In genomic region chr14:92635031-92635430, GRCh38 we compare ENCODE assay signal across 16 cellular contexts.
A peak's percentile ranks its signal among the peaks of the same experiment; 100 is the strongest.
DNase-seq lines count a peak whose midpoint lies in the region; ATAC-seq and TF ChIP-seq lines count a peak whose summit lies in the region.
"Had no signal": no experiment of that assay in that cellular context is flagged by ENCODE, and none has a peak within 500 bp of the region (broad histone marks: within the 10 kb centered on the region; RNA-seq: fewer than 3 reads in every experiment).

No MANE protein-coding gene starts in this region.

- H3K27me3 ChIP-seq in BLaER1: no peaks in the 10 kb centered on the region
- H3K27me3 ChIP-seq: cardiac muscle cell, uterus had no signal

- H3K9ac ChIP-seq in BLaER1: no peak overlapping the region

- POLR2A ChIA-PET in activated B cell treated with CpG ODN at 0.5 μM for 24 hours (lab: Charles Lee): interaction anchor here (1.2 to 5.1 kb wide), 3 partner anchors 16 to 42 kb away, joined by 3 to 20 read pairs (median 18); no protein-coding TSS in a partner anchor

- H3K9me3 ChIP-seq in BLaER1: no peaks in the 10 kb centered on the region
- H3K9me3 ChIP-seq: uterus had no signal

- H3K4me1 ChIP-seq in BLaER1: peaks cover 34% of the 10 kb centered on the region
- H3K4me1 ChIP-seq: uterus had no signal

- peak overlapping the region; percentile 55 for H3K4me2 ChIP-seq in BLaER1

- DNase-seq in NCI-H2029 treated with DMSO at 0.1 percent for 48 hours (lab: John Stamatoyannopoulos, UW) (peak; percentile 61), activated B cell treated with CpG ODN at 0.5 μM for 24 hours (no peak), caudate nucleus (lab: John Stamatoyannopoulos, UW) (no peak), AML-193 (lab: John Stamatoyannopoulos, UW) (no peak), hippocampal formation (lab: John Stamatoyannopoulos, UW) (no peak)
- no peak for DNase-seq in activated CD4-positive, alpha-beta T cell treated with anti-CD3 and anti-CD28 coated beads for 4 hours
- DNase-seq: activated CD8-positive, alpha-beta memory T cell treated with anti-CD3 and anti-CD28 coated beads for 24 hours; effector CD4-positive, alpha-beta T cell; Kasumi-1; uterus had no signal

- no peaks in the 10 kb centered on the region for H3K36me3 ChIP-seq in BLaER1
- H3K36me3 ChIP-seq: cardiac muscle cell, uterus had no signal

- TF ChIP-seq CTCF in activated B cell treated with CpG ODN at 0.5 μM for 24 hours (IDR thresholded peaks at IDR 0.05): no peak

- no peak overlapping the region for H3K27ac ChIP-seq in BLaER1
- H3K27ac ChIP-seq in caudate nucleus (ENCODE audit: low read depth, low read length): no peak overlapping the region
- H3K27ac ChIP-seq: cardiac muscle cell, uterus, VCaP had no signal

- H3K4me1 Mint-ChIP-seq in activated B cell treated with CpG ODN at 0.5 μM for 24 hours: peaks cover 42% of the 10 kb centered on the region

- ATAC-seq in GM18511 (IDR thresholded peaks at IDR 0.05; ENCODE audit: unreplicated experiment) (peak; percentile 63), activated B cell treated with CpG ODN at 0.5 μM for 24 hours (ENCODE audit: low read depth) (peak; percentile 29)
- ATAC-seq: activated T-helper 17 cell treated with anti-CD3 and anti-CD28 coated beads, Interleukin-2, amount 50 U/mL, for 72 hours had no signal

- intact Hi-C loops in activated B cell treated with CpG ODN at 0.5 μM for 24 hours (cut with micrococcal nuclease): no loop called here

- H3K36me3 Mint-ChIP-seq in activated B cell treated with CpG ODN at 0.5 μM for 24 hours (ENCODE audit: low read depth): peaks cover 6% of the 10 kb centered on the region

- no peak overlapping the region for H3K4me3 ChIP-seq in BLaER1
- H3K4me3 ChIP-seq: cardiac muscle cell, uterus had no signal

- no peaks in the 10 kb centered on the region for H3K27me3 Mint-ChIP-seq in activated B cell treated with CpG ODN at 0.5 μM for 24 hours
- H3K27me3 Mint-ChIP-seq: activated T-helper 17 cell treated with anti-CD3 and anti-CD28 coated beads, Interleukin-2, amount 50 U/mL, for 72 hours had no signal

- H3K27ac Mint-ChIP-seq in activated B cell treated with CpG ODN at 0.5 μM for 24 hours: no peak overlapping the region
- H3K27ac Mint-ChIP-seq: nephron had no signal

- H4K20me1 ChIP-seq in BLaER1: peaks cover 34% of the 10 kb centered on the region

- CTCF ChIA-PET in activated B cell treated with CpG ODN at 0.5 μM for 24 hours (lab: Charles Lee): interaction anchor here (6.4 kb wide), 1 partner anchor 20 kb away, joined by 28 read pairs; no protein-coding TSS in a partner anchor

- H3K4me3 Mint-ChIP-seq in activated B cell treated with CpG ODN at 0.5 μM for 24 hours: peak overlapping the region; percentile 28
- H3K4me3 Mint-ChIP-seq: activated T-helper 17 cell treated with anti-CD3 and anti-CD28 coated beads, Interleukin-2, amount 50 U/mL, for 72 hours; nephron had no signal

- H3K9me3 Mint-ChIP-seq in activated B cell treated with CpG ODN at 0.5 μM for 24 hours: no peaks in the 10 kb centered on the region
- H3K9me3 Mint-ChIP-seq: activated T-helper 17 cell treated with anti-CD3 and anti-CD28 coated beads, Interleukin-2, amount 50 U/mL, for 72 hours; nephron had no signal
